1 cellular context compared by ENCODE assay signal in genomic region chr9:128504485-128505413, GRCh38.
TF ChIP-seq lines count a peak whose summit lies in the region.

GLE1 (plus strand) TSS chr9:128504719; CDS start chr9:128504806, 87 bp downstream.

TF ChIP-seq in HEK293, 187 proteins besides CTCF, POLR2A, EP300 and RAD21 (continued from another document and continues in another):
- TF ChIP-seq KLF16 (tag by site-specific recombination; IDR thresholded peaks at IDR 0.05) (peak; percentile 89), ZNF280D (tag by site-specific recombination; IDR thresholded peaks at IDR 0.05) (no peak), ZNF2 (tag by site-specific recombination; IDR thresholded peaks at IDR 0.05) (peak; percentile 81), ZNF449 (tag by site-specific recombination; IDR thresholded peaks at IDR 0.05) (peak; percentile 80), ZNF335 (tag by site-specific recombination; conservative IDR thresholded peaks at IDR 0.05) (peak; percentile 79), REPIN1 (tag by site-specific recombination; IDR thresholded peaks at IDR 0.05; ENCODE audit: low read depth) (no peak), WT1 (tag by site-specific recombination; IDR thresholded peaks at IDR 0.05) (0 out of 2 replicates have a peak, but pooled peaks have one; percentile 16), ZBTB10 (tag by site-specific recombination; IDR thresholded peaks at IDR 0.05) (peak; percentile 76; the same call in 1 of the 2 replicates), ZNF610 (tag by site-specific recombination; IDR thresholded peaks at IDR 0.05; ENCODE audit: borderline replicate concordance) (peak; percentile 52), HOXC10 (CRISPR knock-in tag; IDR thresholded peaks at IDR 0.05) (0 out of 2 replicates have a peak, but pooled peaks have one; percentile 59), ZNF692 (tag by site-specific recombination; IDR thresholded peaks at IDR 0.05) (peak; percentile 50; the same call in 1 of the 2 replicates), ZSCAN30 (tag by site-specific recombination; IDR thresholded peaks at IDR 0.05) (0 out of 2 replicates have a peak, but pooled peaks have one; percentile 24), ZNF561 (tag by site-specific recombination; IDR thresholded peaks at IDR 0.05; ENCODE audit: borderline replicate concordance) (0 out of 2 replicates have a peak, but pooled peaks have one; percentile 42), ZBTB7A (tag by site-specific recombination; IDR thresholded peaks at IDR 0.05; ENCODE audit: low read depth) (0 out of 2 replicates have a peak, but pooled peaks have one; percentile 34), ZNF366 (tag by site-specific recombination; conservative IDR thresholded peaks at IDR 0.05) (peak; percentile 93), ZNF148 (tag by site-specific recombination; IDR thresholded peaks at IDR 0.05; ENCODE audit: borderline replicate concordance) (no peak), ZEB2 (tag by site-specific recombination; IDR thresholded peaks at IDR 0.05) (peak; percentile 41; the same call in 1 of the 2 replicates), SP3 (tag by site-specific recombination; IDR thresholded peaks at IDR 0.05) (peak; percentile 80), ELK4 (IDR thresholded peaks at IDR 0.05; ENCODE audit: borderline replicate concordance, low read depth, low read length) (peak; percentile 67; the same call in 1 of the 2 replicates), ZNF747 (tag by site-specific recombination; IDR thresholded peaks at IDR 0.05) (no peak), SCRT1 (tag by site-specific recombination; IDR thresholded peaks at IDR 0.05; ENCODE audit: borderline replicate concordance) (0 out of 2 replicates have a peak, but pooled peaks have one; percentile 33), ZNF223 (tag by site-specific recombination; IDR thresholded peaks at IDR 0.05) (no peak), ZNF488 (tag by site-specific recombination; IDR thresholded peaks at IDR 0.05) (no peak), TRIM28 (IDR thresholded peaks at IDR 0.05; ENCODE audit: borderline replicate concordance, low read length) (peak; percentile 64; the same call in 1 of the 2 replicates), ZBTB17 (tag by site-specific recombination; IDR thresholded peaks at IDR 0.05) (peak; percentile 48), ZBTB26 (tag by site-specific recombination; optimal IDR thresholded peaks at IDR 0.05) (peak; percentile 88), ZNF580 (tag by site-specific recombination; IDR thresholded peaks at IDR 0.05) (0 out of 2 replicates have a peak, but pooled peaks have one; percentile 14), KLF9 (tag by site-specific recombination; IDR thresholded peaks at IDR 0.05; ENCODE audit: low read depth) (peak; percentile 74), ZNF501 (tag by site-specific recombination; IDR thresholded peaks at IDR 0.05) (peak; percentile 70; the same call in 1 of the 2 replicates), ZSCAN16 (tag by site-specific recombination; IDR thresholded peaks at IDR 0.05) (peak; percentile 16; the same call in 1 of the 2 replicates), ZXDB (tag by site-specific recombination; IDR thresholded peaks at IDR 0.05) (peak; percentile 78), SP2 (tag by site-specific recombination; IDR thresholded peaks at IDR 0.05) (peak; percentile 89), ZNF777 (tag by site-specific recombination; IDR thresholded peaks at IDR 0.05; ENCODE audit: borderline replicate concordance) (peak; percentile 83; the same call in 1 of the 2 replicates), ZNF677 (tag by site-specific recombination; IDR thresholded peaks at IDR 0.05) (no peak), SP7 (tag by site-specific recombination; IDR thresholded peaks at IDR 0.05) (0 out of 2 replicates have a peak, but pooled peaks have one; percentile 40), PATZ1 (tag by site-specific recombination; IDR thresholded peaks at IDR 0.05) (peak; percentile 77), SCRT2 (tag by site-specific recombination; IDR thresholded peaks at IDR 0.05) (peak; percentile 39; the same call in 1 of the 2 replicates), KLF1 (tag by site-specific recombination; IDR thresholded peaks at IDR 0.05) (peak; percentile 37; the same call in 1 of the 2 replicates), ZNF645 (tag by site-specific recombination; IDR thresholded peaks at IDR 0.05) (no peak), ZNF394 (tag by site-specific recombination; IDR thresholded peaks at IDR 0.05; ENCODE audit: borderline replicate concordance) (peak; percentile 48; the same call in 1 of the 2 replicates)
